8 cellular contexts compared by ENCODE assay signal in genomic region chr12:121802485-121802842, GRCh38. TPM values are rescaled to one million over a fixed set of nuclear protein-coding genes. Genes with fewer than 3 reads are reported as not detected.
DNase-seq lines count a peak whose midpoint lies in the region; ATAC-seq and TF ChIP-seq lines count a peak whose summit lies in the region.

No MANE protein-coding gene starts in this region.

- H3K9ac ChIP-seq in KMS-11, result peak overlapping the region; percentile 99

- H3K4me3 Mint-ChIP-seq in chondrocyte (ENCODE audit: unreplicated experiment) (peak overlapping the region; percentile 78), naive B cell (peak overlapping the region; percentile 90 to 99 (median 96))

- H3K27me3 ChIP-seq in AG04450 (ENCODE audit: control insufficient read depth, insufficient read depth, low read length) (no peaks in the 10 kb centered on the region), KMS-11 (ENCODE audit: insufficient read depth, low read depth) (no peaks in the 10 kb centered on the region)

- peaks cover 20% of the 10 kb centered on the region for H3K4me1 ChIP-seq in KMS-11 (ENCODE audit: low read depth, poor library complexity, severe bottlenecking)

- no peaks in the 10 kb centered on the region; the same call in 1 of the 2 replicates for H3K9me3 ChIP-seq in AG04450 (ENCODE audit: control insufficient read depth, insufficient read depth, low read length)

- H3K4me2 ChIP-seq in KMS-11, result peak overlapping the region; percentile 97

- H3K27ac Mint-ChIP-seq in chondrocyte (ENCODE audit: unreplicated experiment) (peak overlapping the region; percentile 100), naive B cell (peak overlapping the region; percentile 94 to 99 (median 98))

- no peaks in the 10 kb centered on the region for H4K20me1 ChIP-seq in KMS-11 (ENCODE audit: insufficient read depth)

- H3K27ac ChIP-seq in AG04450 (ENCODE audit: low read depth, low read length) (peak overlapping the region; percentile 98), KMS-11 (peak overlapping the region; percentile 100)

- POLR2A ChIA-PET in AG04450 (lab: Yijun Ruan, JAX), result interaction anchor here (0.6 to 6.1 kb wide), 11 partner anchors 8 to 1618 kb away, joined by 3 to 58 read pairs (median 5); partner anchors contain the start of gene PSMD9

- H2AFZ ChIP-seq in KMS-11 (ENCODE audit: low read depth), result no peak overlapping the region

- peak overlapping the region; percentile 73 for H3K4me3 ChIP-seq in AG04450 (ENCODE audit: low read depth, low read length)
- no peak overlapping the region for H3K4me3 ChIP-seq in KMS-11 (IDR thresholded peaks at IDR 0.05; ENCODE audit: insufficient read depth, low read depth, low read length)

- peaks cover 43% of the 10 kb centered on the region for H3K4me1 Mint-ChIP-seq in chondrocyte (ENCODE audit: low read depth)
- H3K4me1 Mint-ChIP-seq in naive B cell, result peaks cover 43 to 58% (median 44%) of the 10 kb centered on the region in 3 donors

- H3K27me3 Mint-ChIP-seq in chondrocyte (ENCODE audit: low read depth), result no peaks in the 10 kb centered on the region
- no peaks in the 10 kb centered on the region for H3K27me3 Mint-ChIP-seq in naive B cell

- DNase-seq in AG04450 (ENCODE audit: low read depth, low spot score), result no peak
- DNase-seq in chondrocyte (ENCODE audit: low spot score), result no peak
- DNase-seq in naive B cell, result no peak
- no peak for DNase-seq in NCI-H146 treated with DMSO at 0.1 percent for 48 hours (lab: John Stamatoyannopoulos, UW; ENCODE audit: unreplicated experiment)
- DNase-seq in NCI-H2227 treated with DMSO at 0.1 percent for 48 hours (lab: John Stamatoyannopoulos, UW), result no peak
- DNase-seq in DMS 273 (lab: John Stamatoyannopoulos, UW; ENCODE audit: unreplicated experiment), result no peak
- no peak for DNase-seq in A172 (ENCODE audit: low spot score)

- H3K36me3 ChIP-seq in KMS-11 (ENCODE audit: insufficient read depth), result no peaks in the 10 kb centered on the region

- TF ChIP-seq CTCF in AG04450 (IDR thresholded peaks at IDR 0.05; ENCODE audit: low read depth, low read length) (no peak), KMS-11 (conservative IDR thresholded peaks at IDR 0.05; ENCODE audit: low read depth, low read length) (no peak), chondrocyte (IDR thresholded peaks at IDR 0.05) (no peak)

- no peak for ATAC-seq in naive B cell (ENCODE audit: low read depth in 2 of 2)

- CTCF ChIA-PET in AG04450 (lab: Charles Lee), result interaction anchor here (1.0 to 3.0 kb wide), 3 partner anchors 9 to 250 kb away, joined by 3 to 15 read pairs (median 10); partner anchors contain the start of gene RHOF

- H3K79me2 ChIP-seq in KMS-11 (ENCODE audit: insufficient read depth, low read depth), result peaks cover 44% of the 10 kb centered on the region

- H3K9me3 Mint-ChIP-seq in chondrocyte (ENCODE audit: low read depth), result no peaks in the 10 kb centered on the region
- no peaks in the 10 kb centered on the region for H3K9me3 Mint-ChIP-seq in naive B cell

- peaks cover 6% of the 10 kb centered on the region for H3K36me3 Mint-ChIP-seq in chondrocyte (ENCODE audit: low read depth)
- H3K36me3 Mint-ChIP-seq in naive B cell, result peaks cover 4 to 7% of the 10 kb centered on the region in 2 donors

RNA-seq across cellular contexts. Expression of gene SETD1B, which starts 1.3 kb away (rescaled TPM):
- polyA plus RNA-seq in AG04450 (2011; rRNA removed) (1.1 and 1.6 TPM in 2 replicates), naive B cell (ENCODE audit: low read depth in 6 of 6) (1 to 10 TPM in 2 of 6 donors, under 1 TPM in 4; 0.64 to 3.0 (median 0.91) TPM)
- 3.4 and 3.5 TPM in 2 replicates for polyA minus RNA-seq in AG04450 (2011; rRNA and poly(A)+ RNA removed)
- total RNA-seq in chondrocyte, result 18.8 to 19.7 TPM (median 19.4 TPM) in 3 replicates
- total RNA-seq in A172 (2014; rRNA removed; shearing (Covaris generic)), result 1.9 and 2.4 TPM in 2 replicates

RNA-seq across cellular contexts. Expression of gene RHOF, which starts 9.0 kb away (rescaled TPM):
- polyA plus RNA-seq in AG04450 (2011; rRNA removed) (5.3 TPM in 2 replicates), naive B cell (ENCODE audit: low read depth in 6 of 6) (10 to 100 TPM; 40.2 to 63.9 (median 50.2) TPM)
- 10.3 and 14.6 TPM in 2 replicates for polyA minus RNA-seq in AG04450 (2011; rRNA and poly(A)+ RNA removed)
- total RNA-seq in chondrocyte, result 9.6 to 14.1 TPM (median 10.8 TPM) in 3 replicates
- total RNA-seq in A172 (2014; rRNA removed; shearing (Covaris generic)), result 1.8 and 2.7 TPM in 2 replicates

RNA-seq across cellular contexts. Expression of gene HPD, which starts 56.2 kb away (rescaled TPM):
- 0.05 TPM in 1 of 2 replicates, not detected in the other for polyA plus RNA-seq in AG04450 (2011; rRNA removed)
- not detected in 2 replicates for polyA minus RNA-seq in AG04450 (2011; rRNA and poly(A)+ RNA removed)
- not detected in 3 replicates for total RNA-seq in chondrocyte
- not detected for polyA plus RNA-seq in naive B cell (ENCODE audit: low read depth in 6 of 6)
- 0.12 and 1.2 TPM in 2 replicates for total RNA-seq in A172 (2014; rRNA removed; shearing (Covaris generic))
